Comparison of ENCODE assay signal across 27 cellular contexts in the genomic region with DNA sequence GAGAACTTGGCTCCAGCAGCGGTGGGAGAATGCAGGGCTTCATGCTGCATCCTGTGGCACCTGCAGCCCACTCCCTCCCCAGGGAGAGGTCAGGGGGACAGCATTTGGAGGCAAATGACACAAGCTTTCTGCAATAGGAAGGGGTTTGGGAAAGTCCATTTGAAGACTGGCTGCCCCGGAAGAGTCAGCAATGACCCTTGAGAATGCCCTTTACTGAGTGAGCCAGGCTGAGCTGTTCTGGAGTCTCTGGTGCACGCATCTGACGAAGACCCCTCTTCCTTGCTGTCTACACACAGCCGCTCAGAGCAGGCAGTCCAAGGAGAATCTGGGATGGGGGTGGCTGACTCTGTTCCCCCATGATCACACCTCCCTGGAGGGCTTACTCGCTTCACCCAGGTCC. TPM values are rescaled to one million over a fixed set of nuclear protein-coding genes. Genes with fewer than 3 reads are reported as not detected.
DNase-seq lines count a peak whose midpoint lies in the region; ATAC-seq, FAIRE-seq and TF ChIP-seq lines count a peak whose summit lies in the region.
"Had no signal": no experiment of that assay in that cellular context is flagged by ENCODE, and none has a peak within 500 bp of the region (broad histone marks: within the 10 kb centered on the region; RNA-seq: fewer than 3 reads in every experiment).

No MANE protein-coding gene starts in this region.

- peak overlapping the region; percentile 13 for H3K4me3 ChIP-seq in adipocyte (ENCODE audit: low read length)
- H3K4me3 ChIP-seq in kidney (ENCODE audit: low read length in 2 of 2): no peak overlapping the region
- H3K4me3 ChIP-seq in smooth muscle cell: no peak overlapping the region
- H3K4me3 ChIP-seq: gastroesophageal sphincter, left lung, MG63 had no signal

- peaks cover 12% of the 10 kb centered on the region for H3K9me3 Mint-ChIP-seq in HFFc6
- H3K9me3 Mint-ChIP-seq: central memory CD8-positive, alpha-beta T cell; WTC11 had no signal

- peaks cover 53% of the 10 kb centered on the region for H3K36me3 Mint-ChIP-seq in HFFc6 (ENCODE audit: low read depth)
- H3K36me3 Mint-ChIP-seq: naive B cell, WTC11 had no signal

- FAIRE-seq in kidney (lab: Jason Lieb, UNC): no peak

- H3K9ac ChIP-seq in adipocyte (ENCODE audit: low read length) (no peak overlapping the region), kidney (ENCODE audit: low read length in 2 of 2) (no peak overlapping the region), smooth muscle cell (ENCODE audit: low read depth) (no peak overlapping the region)

- no peak for DNase-seq in HFFc6
- DNase-seq in adipocyte (ENCODE audit: low read depth): no peak
- DNase-seq in kidney: no peak
- DNase-seq in smooth muscle cell (lab: John Stamatoyannopoulos, UW; ENCODE audit: unreplicated experiment): no peak
- DNase-seq in iPS-NIHi11 (ENCODE audit: low spot score): no peak
- DNase-seq in NCI-H774 (lab: John Stamatoyannopoulos, UW): no peak
- DNase-seq: activated CD4-positive, alpha-beta T cell treated with anti-CD3 and anti-CD28 coated beads, Interleukin-2, amount 50 U/mL, for 4 hours; activated naive CD4-positive, alpha-beta T cell treated with anti-CD3 and anti-CD28 coated beads, Interleukin-2, amount 50 U/mL, for 16 hours; DMS79; hypothalamus; KBM-7; left lung; naive B cell; NCI-H2029 treated with DMSO at 0.1 percent for 48 hours; NCI-H345; nucleus accumbens; Right ventricle myocardium superior; stimulated activated CD4-positive, alpha-beta T cell treated with anti-CD3 and anti-CD28 coated beads, Interleukin-2, amount 100 ng/mL, for 48 hours had no signal

- no peak for ATAC-seq in GM18909 (IDR thresholded peaks at IDR 0.05; ENCODE audit: poor library complexity, unreplicated experiment)
- no peak for ATAC-seq in GM21390 (IDR thresholded peaks at IDR 0.05; ENCODE audit: unreplicated experiment)
- ATAC-seq: gastroesophageal sphincter, left lung, WTC11 had no signal

- peaks cover 16% of the 10 kb centered on the region for H3F3A ChIP-seq in smooth muscle cell (ENCODE audit: low read depth)

- H3K4me3 Mint-ChIP-seq in HFFc6: peak overlapping the region; percentile 65
- H3K4me3 Mint-ChIP-seq: central memory CD8-positive, alpha-beta T cell; naive B cell; WTC11 had no signal

- H4K20me1 ChIP-seq in smooth muscle cell (ENCODE audit: low read depth): no peaks in the 10 kb centered on the region

- H3K27me3 Mint-ChIP-seq in HFFc6 (ENCODE audit: insufficient read depth): peaks cover 1% of the 10 kb centered on the region; the same call in 1 of the 2 replicates

- no peak overlapping the region for H2AFZ ChIP-seq in smooth muscle cell (ENCODE audit: low read depth)

- H3K36me3 ChIP-seq in adipocyte (ENCODE audit: control insufficient read depth, insufficient read depth, low read length, severe bottlenecking) (no peaks in the 10 kb centered on the region), kidney (ENCODE audit: control insufficient read depth in 1 of 2, insufficient read depth in 2 of 2, low read length in 2 of 2) (no peaks in the 10 kb centered on the region), smooth muscle cell (ENCODE audit: low read depth) (no peaks in the 10 kb centered on the region)
- H3K36me3 ChIP-seq: gastroesophageal sphincter, left lung had no signal

- H3K4me1 ChIP-seq in adipocyte (ENCODE audit: control insufficient read depth, insufficient read depth, low read length) (peaks cover 39% of the 10 kb centered on the region), kidney (ENCODE audit: control insufficient read depth in 1 of 2, insufficient read depth in 1 of 2, low read depth in 1 of 2, low read length in 2 of 2) (peaks cover 12 to 19% of the 10 kb centered on the region in 2 donors), smooth muscle cell (ENCODE audit: low read depth) (peaks cover 4% of the 10 kb centered on the region)

- H3K9me3 ChIP-seq in adipocyte (ENCODE audit: control insufficient read depth, low read length) (no peaks in the 10 kb centered on the region), kidney (ENCODE audit: control insufficient read depth in 1 of 2, low read length in 2 of 2) (no peaks in the 10 kb centered on the region), smooth muscle cell (replicated peaks; ENCODE audit: low read depth) (no peaks in the 10 kb centered on the region)
- H3K9me3 ChIP-seq: gastroesophageal sphincter, left lung, MG63 had no signal

- H3K27ac ChIP-seq in kidney (ENCODE audit: low read depth in 2 of 2, low read length in 2 of 2): peak overlapping the region; percentile 26 to 84
- H3K27ac ChIP-seq in smooth muscle cell (ENCODE audit: low read depth): peak overlapping the region; percentile 49
- H3K27ac ChIP-seq: C4-2B, left lung had no signal

- WGBS in smooth muscle cell (ENCODE audit: low lambda C conversion rate): 93% methylated on average over 6 of the region's 6 CpGs

- no peaks in the 10 kb centered on the region for H3K27me3 ChIP-seq in adipocyte (replicated peaks; ENCODE audit: control insufficient read depth, insufficient read depth, low read length)
- no peaks in the 10 kb centered on the region for H3K27me3 ChIP-seq in smooth muscle cell (ENCODE audit: low read depth)
- H3K27me3 ChIP-seq: gastroesophageal sphincter, MG63 had no signal

- peak overlapping the region; percentile 85 for H3K27ac Mint-ChIP-seq in HFFc6

- H3K79me2 ChIP-seq in smooth muscle cell (ENCODE audit: low read depth): no peaks in the 10 kb centered on the region

- TF ChIP-seq CTCF in HFFc6 (IDR thresholded peaks at IDR 0.05) (no peak), kidney (IDR thresholded peaks at IDR 0.05; ENCODE audit: borderline replicate concordance, extremely low read depth, insufficient read depth) (no peak), smooth muscle cell (IDR thresholded peaks at IDR 0.05; ENCODE audit: borderline replicate concordance, insufficient read depth, poor library complexity, severe bottlenecking) (no peak)

- H3K4me2 ChIP-seq in smooth muscle cell: peak overlapping the region; percentile 45

- H3K4me1 Mint-ChIP-seq in HFFc6 (ENCODE audit: low read depth): peaks cover 63% of the 10 kb centered on the region
- H3K4me1 Mint-ChIP-seq: central memory CD8-positive, alpha-beta T cell had no signal

- intact Hi-C loops in kidney (cut with DNase I): no loop called here

RNA-seq across cellular contexts. Expression of a gene that starts 5.5 kb away (rescaled TPM):
- 1 to 10 TPM; 5.4 to 8.8 (median 8.2) TPM for total RNA-seq in HFFc6 (2021; fragmentation: NEBNext Ultra II Directional; extraction: Animal tissue kit (Norgen Biotek cat#: 25700))
- 3.6 TPM for total RNA-seq in kidney
- 4.9 TPM for polyA plus RNA-seq in kidney (ENCODE audit: insufficient read depth, low read depth, low replicate concordance)
- total RNA-seq in smooth muscle cell: 0.31 and 0.36 TPM in 2 replicates
- 0.24 and 0.91 TPM in 2 replicates for polyA plus RNA-seq in smooth muscle cell
- total RNA-seq: mesenteric fat pad, OCI-LY7, Right ventricle myocardium superior had no signal
